In the genomic region with DNA sequence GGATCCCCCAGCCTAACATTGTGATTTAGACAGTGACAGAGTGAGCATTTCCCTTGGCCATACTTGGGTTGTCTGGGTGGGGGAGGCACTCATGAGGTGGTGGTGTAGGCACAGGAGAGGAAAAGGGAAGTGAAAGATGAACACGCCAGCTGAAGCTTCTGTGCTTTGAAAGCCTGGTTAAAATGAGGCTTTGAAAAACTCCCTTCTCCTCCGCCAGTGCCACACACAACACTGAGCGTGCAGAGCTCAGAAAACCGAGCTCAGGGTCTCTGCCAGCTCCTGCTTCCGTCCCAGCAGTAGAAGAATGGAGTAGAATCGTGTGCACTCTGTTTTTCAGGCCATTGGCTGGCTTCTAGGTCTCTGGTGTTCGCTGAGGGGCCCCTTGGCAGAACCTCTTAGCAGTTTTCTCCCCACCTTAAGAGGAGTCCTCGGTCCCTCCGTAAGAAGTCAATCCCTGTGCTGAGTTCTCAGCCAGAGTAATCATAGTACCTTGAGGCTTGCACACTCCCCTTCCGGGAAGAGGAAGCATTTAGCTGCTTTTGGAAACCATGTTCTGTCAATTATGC, we compare ENCODE assay signal across 9 cellular contexts. TPM values are rescaled to one million over a fixed set of nuclear protein-coding genes. Genes with fewer than 3 reads are reported as not detected.
A peak's percentile ranks its signal among the peaks of the same experiment; 100 is the strongest.
DNase-seq lines count a peak whose midpoint lies in the region; ATAC-seq and TF ChIP-seq lines count a peak whose summit lies in the region.
"Had no signal": no experiment of that assay in that cellular context is flagged by ENCODE, and none has a peak within 500 bp of the region (broad histone marks: within the 10 kb centered on the region; RNA-seq: fewer than 3 reads in every experiment).

No MANE protein-coding gene starts in this region.

- peaks cover 6% of the 10 kb centered on the region for H3K4me1 ChIP-seq in cardiac muscle cell (ENCODE audit: low read depth)

- DNase-seq in stimulated activated naive CD4-positive, alpha-beta T cell (lab: John Stamatoyannopoulos, UW), result peak; percentile 14 to 76 (median 37)
- DNase-seq in stimulated activated naive CD4-positive, alpha-beta T cell treated with Interleukin-2 at 50 U/mL for 16 hours (lab: John Stamatoyannopoulos, UW), result no peak
- DNase-seq in cardiac muscle cell (ENCODE audit: low read depth in 1 of 2, low spot score in 1 of 2) (no peak), NCI-H524 (lab: John Stamatoyannopoulos, UW) (no peak), amniotic stem cell (lab: John Stamatoyannopoulos, UW) (no peak)
- peak in 2 of 3 experiments; percentile 2 to 9 for DNase-seq in stimulated activated CD4-positive, alpha-beta T cell treated with anti-CD3 and anti-CD28 coated beads, TNF-alpha, amount 100 ng/mL, for 4 hours (ENCODE audit: low read depth in 3 of 3)

- no peaks in the 10 kb centered on the region for H3K9me3 ChIP-seq in cardiac muscle cell (ENCODE audit: low read depth)

- H3K27me3 ChIP-seq in cardiac muscle cell, result no peaks in the 10 kb centered on the region

- H3K4me3 ChIP-seq in cardiac muscle cell, result no peak overlapping the region

- peak; percentile 97 for ATAC-seq in HG03159 (IDR thresholded peaks at IDR 0.05; ENCODE audit: unreplicated experiment)
- peak; percentile 88 to 89 for ATAC-seq in activated CD4-positive, CD25-positive, alpha-beta regulatory T cell treated with anti-CD3 and anti-CD28 coated beads, Interleukin-2, amount 50 U/mL, for 24 hours

- no peak for TF ChIP-seq CTCF in cardiac muscle cell (IDR thresholded peaks at IDR 0.05; ENCODE audit: low read depth, low read length)

- no peaks in the 10 kb centered on the region for H3K36me3 ChIP-seq in cardiac muscle cell

- H3K27ac ChIP-seq in cardiac muscle cell, result peak overlapping the region; percentile 73

RNA-seq across cellular contexts. Expression of a gene that starts 12.9 kb away (rescaled TPM):
- 71.9 and 99.8 TPM in 2 replicates for total RNA-seq in cardiac muscle cell
- 56.8 and 68.3 TPM in 2 replicates for polyA plus RNA-seq in cardiac muscle cell

RNA-seq across cellular contexts. Expression of a gene that starts 39.0 kb away (rescaled TPM):
- total RNA-seq in cardiac muscle cell, result 6.7 and 6.9 TPM in 2 replicates
- polyA plus RNA-seq in cardiac muscle cell, result 1.8 and 2.0 TPM in 2 replicates

RNA-seq across cellular contexts. Expression of a gene that starts 45.3 kb away (rescaled TPM):
- total RNA-seq in cardiac muscle cell, result 0.51 TPM in 1 of 2 replicates, not detected in the other
- not detected in 2 replicates for polyA plus RNA-seq in cardiac muscle cell
- polyA plus RNA-seq: BJ had no signal

Comparison
In these comparisons a context has a peak if more than half of its experiments do, and no peak if none do; other contexts are left out.
1. DNase-seq: peak in stimulated activated naive CD4-positive, alpha-beta T cell (6 of 6) and stimulated activated CD4-positive, alpha-beta T cell treated with anti-CD3 and anti-CD28 coated beads, TNF-alpha, amount 100 ng/mL, for 4 hours (2 of 3); none in stimulated activated naive CD4-positive, alpha-beta T cell treated with Interleukin-2 at 50 U/mL for 16 hours (single experiment), cardiac muscle cell (0 of 2), NCI-H524 (0 of 2) and amniotic stem cell (single experiment).